In genomic region chr15:64694816-64695215, GRCh38 we compare ENCODE assay signal across 17 cellular contexts.
A peak's percentile ranks its signal among the peaks of the same experiment; 100 is the strongest.
DNase-seq lines count a peak whose midpoint lies in the region; ATAC-seq and TF ChIP-seq lines count a peak whose summit lies in the region.
"Had no signal": no experiment of that assay in that cellular context is flagged by ENCODE, and none has a peak within 500 bp of the region (broad histone marks: within the 10 kb centered on the region; RNA-seq: fewer than 3 reads in every experiment).

No MANE protein-coding gene starts in this region.

- peak overlapping the region; percentile 57 for H3K4me2 ChIP-seq in DOHH2 (ENCODE audit: low read length)

- H3K9me3 ChIP-seq in DOHH2 (ENCODE audit: control insufficient read depth, insufficient read depth, low read length), result no peaks in the 10 kb centered on the region
- no peaks in the 10 kb centered on the region for H3K9me3 ChIP-seq in lower lobe of right lung
- H3K9me3 ChIP-seq: HAP-1 had no signal

- peak overlapping the region; percentile 83 for H3K27ac Mint-ChIP-seq in activated B cell treated with CpG ODN at 0.5 μM for 24 hours
- peak overlapping the region in 1 of 2 donors; percentile 11 for H3K27ac Mint-ChIP-seq in natural killer cell treated with Interleukin-12 subunit alpha and Interleukin-12 subunit beta and Interleukin-15 and Interleukin-18, amount 100 ng/mL, for 72 hours
- H3K27ac Mint-ChIP-seq: activated CD4-positive, alpha-beta T cell treated with anti-CD3 and anti-CD28 coated beads, Interleukin-2, amount 10 ng/mL, durations not matched to agents 24 days and 14 days; T-helper 1 cell treated with Interleukin-12 subunit alpha and Interleukin-12 subunit beta and Interleukin-4 antibody, amounts not matched to agents 30 μg/mL and 1 μg/mL, for 36 hours had no signal

- no peak overlapping the region for H3K4me3 Mint-ChIP-seq in activated B cell treated with CpG ODN at 0.5 μM for 24 hours
- H3K4me3 Mint-ChIP-seq in natural killer cell treated with Interleukin-12 subunit alpha and Interleukin-12 subunit beta and Interleukin-15 and Interleukin-18, amount 100 ng/mL, for 72 hours, result no peak overlapping the region
- H3K4me3 Mint-ChIP-seq: activated CD4-positive, alpha-beta T cell treated with anti-CD3 and anti-CD28 coated beads, Interleukin-2, amount 10 ng/mL, durations not matched to agents 24 days and 14 days; CD4-positive, CD25-positive, alpha-beta regulatory T cell; T-helper 1 cell treated with Interleukin-12 subunit alpha and Interleukin-12 subunit beta and Interleukin-4 antibody, amounts not matched to agents 30 μg/mL and 1 μg/mL, for 36 hours had no signal

- intact Hi-C loops in activated B cell treated with CpG ODN at 0.5 μM for 24 hours (cut with micrococcal nuclease), result no loop called here
- intact Hi-C loops in lower lobe of right lung (cut with DNase I), result no loop called here

- no peak for DNase-seq in activated B cell treated with CpG ODN at 0.5 μM for 24 hours
- DNase-seq in lower lobe of right lung, result no peak
- no peak for DNase-seq in natural killer cell treated with Interleukin-12 subunit alpha and Interleukin-12 subunit beta and Interleukin-15 and Interleukin-18, amount 100 ng/mL, for 72 hours (ENCODE audit: low spot score)
- no peak for DNase-seq in DMS53 (lab: John Stamatoyannopoulos, UW)
- DNase-seq: activated CD4-positive, alpha-beta T cell treated with anti-CD3 and anti-CD28 coated beads, Interleukin-2, amount 10 ng/mL, durations not matched to agents 24 days and 14 days; activated effector memory CD4-positive, alpha-beta T cell treated with anti-CD3 and anti-CD28 coated beads, Interleukin-2, amount 50 U/mL, for 16 hours; CD4-positive, CD25-positive, alpha-beta regulatory T cell; NCI-H1105 treated with DMSO at 0.1 percent for 48 hours; stimulated activated CD4-positive, alpha-beta T cell treated with anti-CD3 and anti-CD28 coated beads, Interleukin-4, amount 100 ng/mL, for 24 hours; stimulated activated naive CD4-positive, alpha-beta T cell treated with Interleukin-2 at 50 U/mL for 16 hours had no signal

- TF ChIP-seq CTCF in DOHH2 (IDR thresholded peaks at IDR 0.05; ENCODE audit: low read depth, low read length, poor library complexity, severe bottlenecking), result no peak
- no peak for TF ChIP-seq CTCF in activated B cell treated with CpG ODN at 0.5 μM for 24 hours (IDR thresholded peaks at IDR 0.05)
- no peak for TF ChIP-seq CTCF in lower lobe of right lung (IDR thresholded peaks at IDR 0.05)

- H3K4me1 Mint-ChIP-seq in activated B cell treated with CpG ODN at 0.5 μM for 24 hours, result peaks cover 66% of the 10 kb centered on the region
- H3K4me1 Mint-ChIP-seq in natural killer cell treated with Interleukin-12 subunit alpha and Interleukin-12 subunit beta and Interleukin-15 and Interleukin-18, amount 100 ng/mL, for 72 hours (ENCODE audit: low read depth in 2 of 2), result peaks cover 17 to 34% of the 10 kb centered on the region in 2 donors

- peaks cover 28% of the 10 kb centered on the region for H3K36me3 Mint-ChIP-seq in activated B cell treated with CpG ODN at 0.5 μM for 24 hours (ENCODE audit: low read depth)
- no peaks in the 10 kb centered on the region for H3K36me3 Mint-ChIP-seq in natural killer cell treated with Interleukin-12 subunit alpha and Interleukin-12 subunit beta and Interleukin-15 and Interleukin-18, amount 100 ng/mL, for 72 hours

- peaks cover 5% of the 10 kb centered on the region for H3F3A ChIP-seq in DOHH2 (ENCODE audit: control insufficient read depth, insufficient read depth)

- ATAC-seq in activated B cell treated with CpG ODN at 0.5 μM for 24 hours (ENCODE audit: low read depth), result no peak
- ATAC-seq in lower lobe of right lung, result no peak
- ATAC-seq in natural killer cell treated with Interleukin-12 subunit alpha and Interleukin-12 subunit beta and Interleukin-15 and Interleukin-18, amount 100 ng/mL, for 72 hours, result no peak
- no peak for ATAC-seq in GM18502 (IDR thresholded peaks at IDR 0.05; ENCODE audit: poor library complexity, unreplicated experiment)
- no peak for ATAC-seq in GM19023 (IDR thresholded peaks at IDR 0.05; ENCODE audit: unreplicated experiment)

- no peaks in the 10 kb centered on the region for H3K27me3 Mint-ChIP-seq in activated B cell treated with CpG ODN at 0.5 μM for 24 hours
- no peaks in the 10 kb centered on the region for H3K27me3 Mint-ChIP-seq in natural killer cell treated with Interleukin-12 subunit alpha and Interleukin-12 subunit beta and Interleukin-15 and Interleukin-18, amount 100 ng/mL, for 72 hours
- H3K27me3 Mint-ChIP-seq: activated CD4-positive, alpha-beta T cell treated with anti-CD3 and anti-CD28 coated beads, Interleukin-2, amount 10 ng/mL, durations not matched to agents 24 days and 14 days; CD4-positive, CD25-positive, alpha-beta regulatory T cell had no signal

- peaks cover 51% of the 10 kb centered on the region for H3K79me2 ChIP-seq in DOHH2 (ENCODE audit: control insufficient read depth, low read length)

- H3K4me1 ChIP-seq in DOHH2 (ENCODE audit: control insufficient read depth, low read length) (peaks cover 33% of the 10 kb centered on the region), lower lobe of right lung (peaks cover 81% of the 10 kb centered on the region)

- H3K27ac ChIP-seq in DOHH2 (ENCODE audit: low read depth, low read length), result peak overlapping the region; percentile 30
- H3K27ac ChIP-seq in lower lobe of right lung, result peak overlapping the region; percentile 26
- H3K27ac ChIP-seq in skin epidermis, result peak overlapping the region in 17 of 21 experiments; percentile 6 to 79 (median 37)
- H3K27ac ChIP-seq: epithelial cell of prostate had no signal

- no peaks in the 10 kb centered on the region for H3K9me3 Mint-ChIP-seq in activated B cell treated with CpG ODN at 0.5 μM for 24 hours
- H3K9me3 Mint-ChIP-seq in natural killer cell treated with Interleukin-12 subunit alpha and Interleukin-12 subunit beta and Interleukin-15 and Interleukin-18, amount 100 ng/mL, for 72 hours, result no peaks in the 10 kb centered on the region
- H3K9me3 Mint-ChIP-seq: activated CD4-positive, alpha-beta T cell treated with anti-CD3 and anti-CD28 coated beads, Interleukin-2, amount 10 ng/mL, durations not matched to agents 24 days and 14 days; CD4-positive, CD25-positive, alpha-beta regulatory T cell; T-helper 1 cell treated with Interleukin-12 subunit alpha and Interleukin-12 subunit beta and Interleukin-4 antibody, amounts not matched to agents 30 μg/mL and 1 μg/mL, for 36 hours had no signal

- POLR2A ChIA-PET in activated B cell treated with CpG ODN at 0.5 μM for 24 hours (lab: Charles Lee), result interaction anchor here (0.6 to 1.3 kb wide), 3 partner anchors 33 to 210 kb away, joined by 3 to 5 read pairs (median 4); no protein-coding TSS in a partner anchor

- peaks cover 31% of the 10 kb centered on the region for H3K36me3 ChIP-seq in DOHH2 (ENCODE audit: control insufficient read depth, low read length)
- H3K36me3 ChIP-seq in lower lobe of right lung, result peaks cover 19% of the 10 kb centered on the region

- H3K27me3 ChIP-seq in DOHH2 (ENCODE audit: control insufficient read depth, low read length) (no peaks in the 10 kb centered on the region), lower lobe of right lung (ENCODE audit: low read depth) (no peaks in the 10 kb centered on the region)

- peak overlapping the region; percentile 44 for H3K4me3 ChIP-seq in DOHH2 (ENCODE audit: low read length)
- no peak overlapping the region for H3K4me3 ChIP-seq in lower lobe of right lung
- no peak overlapping the region for H3K4me3 ChIP-seq in skin epidermis
- H3K4me3 ChIP-seq: HAP-1 had no signal

- CTCF ChIA-PET in activated B cell treated with CpG ODN at 0.5 μM for 24 hours (lab: Charles Lee), result interaction anchor here (1.0 to 2.5 kb wide), 2 partner anchors 33 to 131 kb away, joined by 3 to 22 read pairs; partner anchors contain the start of gene PIF1

- H3K9me2 ChIP-seq in DOHH2 (replicated peaks; ENCODE audit: control insufficient read depth, low read length), result no peaks in the 10 kb centered on the region

- peaks cover 28% of the 10 kb centered on the region for H4K20me1 ChIP-seq in DOHH2 (ENCODE audit: control insufficient read depth, insufficient read depth, low read depth, low read length)
